In the genomic region with DNA sequence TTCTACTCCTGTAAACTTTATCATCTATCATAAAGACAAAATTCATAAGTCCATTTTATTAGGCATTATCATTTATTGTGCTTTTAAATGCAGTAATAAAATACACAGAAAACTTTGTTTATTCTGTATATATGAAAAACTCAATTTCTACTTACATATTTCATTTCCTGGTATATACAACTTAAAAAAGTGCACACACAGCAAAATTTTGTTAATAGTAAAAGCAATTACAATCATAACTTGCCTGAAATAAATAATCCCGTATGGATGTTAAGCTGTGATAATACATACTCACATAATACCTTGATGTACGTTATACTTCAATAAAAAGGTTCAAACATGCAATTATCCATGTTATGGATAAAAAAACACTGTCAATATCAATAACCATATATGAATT, we compare ENCODE assay signal across 25 cellular contexts.
"Had no signal": no experiment of that assay in that cellular context is flagged by ENCODE, and none has a peak within 500 bp of the region (broad histone marks: within the 10 kb centered on the region; RNA-seq: fewer than 3 reads in every experiment).

No MANE protein-coding gene starts in this region.

- H3K9me3 ChIP-seq: left lung, lower lobe of right lung, pancreas, prostate gland, sigmoid colon, spleen, suprapubic skin, thoracic aorta, tibial artery, upper lobe of right lung had no signal

- H3K27me3 ChIP-seq: left lung, pancreas, sigmoid colon, spleen, suprapubic skin, tibial artery, upper lobe of right lung had no signal

- H3K27ac ChIP-seq: left lung, lower lobe of right lung, pancreas, prostate gland, sigmoid colon, spleen, suprapubic skin, thoracic aorta, tibial artery, upper lobe of right lung had no signal

- H3K4me1 ChIP-seq: prostate gland, upper lobe of right lung had no signal

- H3K4me3 ChIP-seq: left lung, lower lobe of right lung, pancreas, prostate gland, sigmoid colon, spleen, suprapubic skin, thoracic aorta, tibial artery, upper lobe of right lung had no signal

- ATAC-seq: left colon; naive thymus-derived CD8-positive, alpha-beta T cell; pancreas; right cardiac atrium; stimulated activated effector memory CD8-positive, alpha-beta T cell treated with anti-CD3 and anti-CD28 coated beads, Interleukin-12 subunit alpha, Interleukin-12 subunit beta, amount 100 ng/mL, for 72 hours; upper lobe of right lung had no signal

- H3K36me3 ChIP-seq: lower lobe of right lung, pancreas, prostate gland, sigmoid colon, suprapubic skin, thoracic aorta, upper lobe of right lung had no signal

- DNase-seq: immature natural killer cell; kidney; left colon; left lung; lower lobe of right lung; mammary epithelial cell; naive thymus-derived CD8-positive, alpha-beta T cell; nucleus accumbens; pancreas; posterior cingulate gyrus; retina; right cardiac atrium; sigmoid colon; small intestine; spleen; stimulated activated CD4-positive, alpha-beta T cell treated with anti-CD3 and anti-CD28 coated beads, Interleukin-4, amount 100 ng/mL, for 24 hours; stimulated activated naive CD4-positive, alpha-beta T cell; tibial artery; trophoblast cell; upper lobe of right lung had no signal

- FAIRE-seq: small intestine, urothelium cell line had no signal
